Comparison of ENCODE assay signal across 17 cellular contexts in genomic region chr13:111792956-111793355, GRCh38.
DNase-seq lines count a peak whose midpoint lies in the region; ATAC-seq and TF ChIP-seq lines count a peak whose summit lies in the region.
"Had no signal": no experiment of that assay in that cellular context is flagged by ENCODE, and none has a peak within 500 bp of the region (broad histone marks: within the 10 kb centered on the region; RNA-seq: fewer than 3 reads in every experiment).

No MANE protein-coding gene starts in this region.

- H3K9me3 ChIP-seq in Karpas-422 (ENCODE audit: low read length), result no peaks in the 10 kb centered on the region
- H3K9me3 ChIP-seq: BLaER1 treated with 17β-estradiol and CSF1 and Interleukin-3, amounts not matched to agents 10 nM and 100 nM; MG63 had no signal

- H3K4me3 ChIP-seq in Karpas-422 (ENCODE audit: low read length) (no peak overlapping the region), coronary artery (no peak overlapping the region)
- H3K4me3 ChIP-seq: BLaER1 treated with 17β-estradiol and CSF1 and Interleukin-3, amounts not matched to agents 10 nM and 100 nM; GM23248; MG63 had no signal

- no peak overlapping the region for H2AFZ ChIP-seq in Karpas-422 (ENCODE audit: low read length)
- H2AFZ ChIP-seq: GM23248 had no signal

- H3K79me2 ChIP-seq in Karpas-422 (ENCODE audit: low read length), result no peaks in the 10 kb centered on the region

- H3K27me3 ChIP-seq in Karpas-422 (ENCODE audit: low read length), result no peaks in the 10 kb centered on the region
- H3K27me3 ChIP-seq: BLaER1 treated with 17β-estradiol and CSF1 and Interleukin-3, amounts not matched to agents 10 nM and 100 nM; MG63 had no signal

- H3K4me1 ChIP-seq in Karpas-422 (ENCODE audit: low read length), result no peaks in the 10 kb centered on the region
- H3K4me1 ChIP-seq: BLaER1 treated with 17β-estradiol and CSF1 and Interleukin-3, amounts not matched to agents 10 nM and 100 nM had no signal

- no peaks in the 10 kb centered on the region for H4K20me1 ChIP-seq in Karpas-422 (ENCODE audit: insufficient read depth, low read depth, low read length)
- H4K20me1 ChIP-seq: BLaER1 treated with 17β-estradiol and CSF1 and Interleukin-3, amounts not matched to agents 10 nM and 100 nM had no signal

- no peaks in the 10 kb centered on the region for H3K36me3 ChIP-seq in Karpas-422 (ENCODE audit: insufficient read depth, low read length)
- H3K36me3 ChIP-seq: BLaER1 treated with 17β-estradiol and CSF1 and Interleukin-3, amounts not matched to agents 10 nM and 100 nM; MG63 had no signal

- no peak overlapping the region for H3K4me2 ChIP-seq in Karpas-422 (ENCODE audit: low read depth, low read length, poor library complexity, severe bottlenecking)
- H3K4me2 ChIP-seq: BLaER1 treated with 17β-estradiol and CSF1 and Interleukin-3, amounts not matched to agents 10 nM and 100 nM had no signal

- H3K9ac ChIP-seq in Karpas-422 (ENCODE audit: low read length), result no peak overlapping the region
- H3K9ac ChIP-seq: BLaER1 treated with 17β-estradiol and CSF1 and Interleukin-3, amounts not matched to agents 10 nM and 100 nM; GM23248 had no signal

- no peaks in the 10 kb centered on the region for H3K9me2 ChIP-seq in Karpas-422 (replicated peaks; ENCODE audit: insufficient read depth, low read length)

- peak; percentile 0 for DNase-seq in AG08396 (ENCODE audit: low spot score)
- peak; percentile 7 for DNase-seq in Karpas-422
- peak; percentile 63 for DNase-seq in coronary artery (ENCODE audit: low spot score)
- peak; percentile 48 for DNase-seq in posterior vena cava (ENCODE audit: low spot score)
- DNase-seq in NAMALWA (ENCODE audit: low spot score), result no peak
- DNase-seq in NCI-H510A treated with DMSO at 0.1 percent for 48 hours (lab: John Stamatoyannopoulos, UW), result no peak
- DNase-seq: CD4-positive, alpha-beta T cell; GM23248; H9; KBM-7; MG63; NCI-H2029; NCI-H446 treated with DMSO at 0.1 percent for 48 hours; NCI-H526 treated with DMSO at 0.1 percent for 48 hours; SHP77 treated with DMSO at 0.1 percent for 48 hours had no signal

- TF ChIP-seq CTCF in coronary artery (IDR thresholded peaks at IDR 0.05), result no peak

- H3K27ac ChIP-seq in Karpas-422 (ENCODE audit: low read length) (no peak overlapping the region), coronary artery (no peak overlapping the region)
- H3K27ac ChIP-seq: BLaER1 treated with 17β-estradiol and CSF1 and Interleukin-3, amounts not matched to agents 10 nM and 100 nM; GM23248 had no signal

- ATAC-seq in activated CD4-positive, CD25-positive, alpha-beta regulatory T cell treated with anti-CD3 and anti-CD28 coated beads, Interleukin-2, amount 50 U/mL, for 24 hours, result no peak

- intact Hi-C loops in posterior vena cava (cut with DNase I), result no loop called here

Comparison
In these comparisons a context has a peak if more than half of its experiments do, and no peak if none do; other contexts are left out.
1. DNase-seq: peak in AG08396 (single experiment), Karpas-422 (single experiment), coronary artery (single experiment) and posterior vena cava (single experiment); none in NAMALWA (single experiment) and NCI-H510A treated with DMSO at 0.1 percent for 48 hours (single experiment).